In the genomic region with DNA sequence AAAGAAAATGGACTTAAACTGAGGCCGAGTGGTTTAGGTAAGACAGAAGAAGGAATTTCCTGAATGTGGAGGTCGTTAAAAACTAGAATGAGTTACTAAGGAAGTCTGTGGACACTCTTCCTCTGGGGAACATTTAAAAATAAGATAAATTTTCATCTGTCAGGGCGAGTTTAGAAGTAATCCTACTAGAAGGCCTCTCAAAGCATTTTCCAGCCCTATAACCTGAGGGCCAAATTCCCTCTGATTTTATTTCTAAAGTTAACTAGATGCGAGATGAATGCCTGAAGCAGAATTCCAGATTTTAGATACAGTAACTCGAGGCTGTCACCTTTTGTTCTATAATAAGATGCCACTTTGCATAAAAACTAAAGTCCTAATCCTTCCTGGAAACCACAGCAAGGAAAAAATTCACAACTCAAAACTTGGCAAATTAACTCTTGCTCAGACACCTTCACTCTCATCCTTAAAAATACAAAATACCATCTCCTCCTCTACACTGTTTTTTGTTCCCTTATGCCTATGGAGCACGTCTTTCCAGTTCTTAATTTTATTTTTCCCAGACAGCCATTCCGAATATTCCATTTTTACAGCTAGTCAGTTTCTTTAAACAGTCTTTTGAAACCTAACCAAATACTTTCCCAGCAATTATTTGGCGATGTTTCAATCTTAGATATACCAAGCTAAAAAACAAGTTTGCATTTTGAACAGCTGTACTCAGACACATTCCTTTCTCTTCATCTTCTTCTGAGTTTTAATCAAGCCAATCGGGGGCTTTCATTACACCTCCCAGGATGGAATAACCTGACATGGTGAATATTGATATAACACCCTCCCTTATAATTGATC, we compare ENCODE assay signal across 19 cellular contexts.
DNase-seq lines count a peak whose midpoint lies in the region; ATAC-seq and TF ChIP-seq lines count a peak whose summit lies in the region.
"Had no signal": no experiment of that assay in that cellular context is flagged by ENCODE, and none has a peak within 500 bp of the region (broad histone marks: within the 10 kb centered on the region; RNA-seq: fewer than 3 reads in every experiment).

No MANE protein-coding gene starts in this region.

- H3K27ac ChIP-seq in esophagus squamous epithelium (peak overlapping the region in 3 of 4 donors; percentile 40 to 58 (median 40)), upper lobe of right lung (peak overlapping the region; percentile 31), endodermal cell (ENCODE audit: low read depth, low read length) (no peak overlapping the region)
- H3K27ac ChIP-seq: A549 had no signal

- H3K27me3 ChIP-seq in esophagus squamous epithelium (no peaks in the 10 kb centered on the region), upper lobe of right lung (no peaks in the 10 kb centered on the region), endodermal cell (ENCODE audit: control insufficient read depth, insufficient read depth, low read length, poor library complexity, severe bottlenecking) (no peaks in the 10 kb centered on the region)

- H3K9me3 Mint-ChIP-seq in endodermal cell = no peaks in the 10 kb centered on the region
- H3K9me3 Mint-ChIP-seq: memory B cell, natural killer cell had no signal

- H3K4me3 Mint-ChIP-seq in endodermal cell = no peak overlapping the region
- H3K4me3 Mint-ChIP-seq: activated naive CD8-positive, alpha-beta T cell; memory B cell; natural killer cell had no signal

- WGBS in esophagus squamous epithelium, 2 donors = 11 to 16% methylated on average over 9 of the region's 9 CpGs
- WGBS in endodermal cell (ENCODE audit: insufficient coverage in 1 of 2, insufficient read length in 1 of 2), 2 experiments = 77 to 89% methylated on average over 6 to 9 of the region's 9 CpGs

- no peak for TF ChIP-seq POLR2A in esophagus squamous epithelium (IDR thresholded peaks at IDR 0.05)

- H3K4me3 ChIP-seq in esophagus squamous epithelium = no peak overlapping the region
- H3K4me3 ChIP-seq in upper lobe of right lung = no peak overlapping the region
- no peak overlapping the region for H3K4me3 ChIP-seq in endodermal cell (ENCODE audit: low read length)
- H3K4me3 ChIP-seq: A549 had no signal

- intact Hi-C loops in left ventricle myocardium superior (cut with micrococcal nuclease) = no loop called here
- intact Hi-C loops in Right ventricle myocardium inferior (cut with DNase I) = no loop called here
- intact Hi-C loops in esophagus squamous epithelium (cut with DNase I) = no loop called here
- intact Hi-C loops in upper lobe of right lung (cut with DNase I) = no loop called here

- H3K4me1 ChIP-seq in esophagus squamous epithelium (peaks cover 0 to 26% (median 11%) of the 10 kb centered on the region in 3 donors), upper lobe of right lung (peaks cover 13% of the 10 kb centered on the region), endodermal cell (ENCODE audit: control insufficient read depth, insufficient read depth, low read length) (peaks cover 8% of the 10 kb centered on the region)
- H3K4me1 ChIP-seq: A549 had no signal

- TF ChIP-seq CTCF in esophagus squamous epithelium (IDR thresholded peaks at IDR 0.05) (no peak), omental fat pad (IDR thresholded peaks at IDR 0.05) (no peak), upper lobe of right lung (IDR thresholded peaks at IDR 0.05) (no peak), endodermal cell (conservative IDR thresholded peaks at IDR 0.05) (no peak)

- no peaks in the 10 kb centered on the region for H3K27me3 Mint-ChIP-seq in endodermal cell (ENCODE audit: insufficient read depth)

- no peaks in the 10 kb centered on the region for H3K36me3 ChIP-seq in esophagus squamous epithelium
- H3K36me3 ChIP-seq in upper lobe of right lung = no peaks in the 10 kb centered on the region
- H3K36me3 ChIP-seq in endodermal cell (ENCODE audit: control insufficient read depth, insufficient read depth, low read length) = no peaks in the 10 kb centered on the region

- no peak overlapping the region for H3K9ac ChIP-seq in endodermal cell (ENCODE audit: extremely low read depth, low read length, poor library complexity, severe bottlenecking)

- DNase-seq in left ventricle myocardium superior (no peak), Right ventricle myocardium inferior (ENCODE audit: missing footprints) (no peak), esophagus squamous epithelium (lab: John Stamatoyannopoulos, UW) (no peak), omental fat pad (ENCODE audit: low spot score) (no peak), upper lobe of right lung (no peak), Kasumi-1 (lab: John Stamatoyannopoulos, UW) (no peak), endodermal cell (no peak), KG1 (lab: John Stamatoyannopoulos, UW) (no peak)
- DNase-seq: Calu3; hippocampal formation; MM.1S; natural killer cell; NCI-H2171 treated with DMSO at 0.1 percent for 48 hours; NCI-H69; stimulated activated CD4-positive, alpha-beta T cell treated with anti-CD3 and anti-CD28 coated beads, Interleukin-4, amount 100 ng/mL, for 4 hours; SW 1271 had no signal

- peak; percentile 19 for ATAC-seq in left ventricle myocardium superior
- no peak for ATAC-seq in Right ventricle myocardium inferior
- peak; percentile 56 for ATAC-seq in omental fat pad (ENCODE audit: low FRiP score)
- ATAC-seq in upper lobe of right lung = no peak
- ATAC-seq: A549, natural killer cell had no signal

- no peak overlapping the region for H3K27ac Mint-ChIP-seq in endodermal cell
- H3K27ac Mint-ChIP-seq: activated naive CD8-positive, alpha-beta T cell; memory B cell; natural killer cell had no signal

- no peaks in the 10 kb centered on the region for H3K36me3 Mint-ChIP-seq in endodermal cell (ENCODE audit: low read depth)
- H3K36me3 Mint-ChIP-seq: activated naive CD8-positive, alpha-beta T cell; memory B cell; natural killer cell had no signal

- H3K4me1 Mint-ChIP-seq in endodermal cell = peaks cover 12% of the 10 kb centered on the region
- H3K4me1 Mint-ChIP-seq: memory B cell, natural killer cell had no signal

- H3K9me3 ChIP-seq in esophagus squamous epithelium (no peaks in the 10 kb centered on the region), upper lobe of right lung (no peaks in the 10 kb centered on the region), endodermal cell (ENCODE audit: control insufficient read depth, low read length) (no peaks in the 10 kb centered on the region)
- H3K9me3 ChIP-seq: A549 had no signal

Comparison
In these comparisons a context has a peak if more than half of its experiments do, and no peak if none do; other contexts are left out.
1. ATAC-seq: peak in left ventricle myocardium superior (single experiment) and omental fat pad (single experiment); none in Right ventricle myocardium inferior (single experiment) and upper lobe of right lung (single experiment).